In the genomic region with DNA sequence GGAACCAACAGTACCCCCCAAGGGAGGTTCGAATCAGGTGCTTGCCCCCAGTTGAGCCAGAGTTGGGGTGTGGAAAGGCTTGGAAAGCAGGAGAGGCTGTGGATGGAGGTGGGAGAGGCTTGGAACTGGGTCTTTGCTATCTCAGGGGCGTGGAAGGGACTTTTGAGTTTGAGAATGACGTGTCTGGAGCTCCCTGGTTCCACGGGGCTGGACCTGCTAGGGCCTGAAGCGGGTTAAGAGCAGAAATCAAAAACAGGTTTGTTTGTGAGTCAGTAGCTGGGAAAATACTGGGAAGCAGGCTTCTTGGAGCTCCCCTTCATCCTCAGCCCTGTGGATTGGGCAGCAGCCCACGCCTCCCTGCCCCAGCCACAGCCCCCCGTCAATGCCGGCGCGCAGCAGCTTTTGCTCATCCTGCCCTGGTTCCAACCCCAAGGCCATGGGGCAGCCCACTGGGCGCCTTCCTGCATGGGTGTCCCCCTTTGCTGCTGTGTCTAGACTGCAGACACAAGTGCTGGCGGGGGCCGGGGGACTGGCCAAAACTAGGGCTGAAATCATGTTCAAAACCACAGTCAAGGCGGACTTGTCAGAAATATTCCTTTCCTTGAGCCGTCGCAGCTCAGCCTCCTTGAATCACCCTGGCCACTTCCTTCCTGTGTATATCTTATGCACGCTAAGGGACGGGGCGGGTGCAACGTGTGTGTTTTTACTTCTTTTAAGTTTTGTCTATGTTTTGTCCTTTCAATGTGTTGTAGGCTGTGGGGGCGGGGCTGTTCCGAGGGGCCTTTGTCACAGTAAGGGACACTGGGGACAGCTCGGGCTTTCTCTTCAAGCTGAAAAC, we compare ENCODE assay signal across 8 cellular contexts.
A peak's percentile ranks its signal among the peaks of the same experiment; 100 is the strongest.
DNase-seq lines count a peak whose midpoint lies in the region; ATAC-seq and TF ChIP-seq lines count a peak whose summit lies in the region.

No MANE protein-coding gene starts in this region.

- intact Hi-C loops in ovary (cut with DNase I) = loop anchor here in 2 of 4 donors (5.0 to 10.0 kb wide), 2 partner anchors 67 to 110 kb away; partner anchors contain the start of gene KLF13 (in 1 of the 2)

- no peaks in the 10 kb centered on the region for H3K36me3 ChIP-seq in ovary
- no peaks in the 10 kb centered on the region for H3K36me3 ChIP-seq in tibial nerve

- H3K4me3 Mint-ChIP-seq in IgD-negative memory B cell = peak overlapping the region; percentile 63 to 92 (median 80)

- WGBS in ovary, 3 donors = 47 to 53% (median 52%) methylated on average over 23 of the region's 23 CpGs
- WGBS in tibial nerve, 2 donors = 61 to 63% methylated on average over 20 to 23 of the region's 23 CpGs

- TF ChIP-seq EP300 in ovary (IDR thresholded peaks at IDR 0.05) (no peak), tibial nerve (IDR thresholded peaks at IDR 0.05) (no peak)

- no peak overlapping the region for H3K4me3 ChIP-seq in ovary
- H3K4me3 ChIP-seq in tibial nerve = peak overlapping the region in 3 of 4 donors; percentile 19 to 26 (median 22)

- H3K4me1 ChIP-seq in ovary (ENCODE audit: insufficient read depth) (peaks cover 2% of the 10 kb centered on the region), tibial nerve (peaks cover 0 to 33% (median 21%) of the 10 kb centered on the region in 4 donors)

- no peaks in the 10 kb centered on the region for H3K9me3 ChIP-seq in ovary
- no peaks in the 10 kb centered on the region for H3K9me3 ChIP-seq in tibial nerve

- H3K36me3 Mint-ChIP-seq in IgD-negative memory B cell = no peaks in the 10 kb centered on the region

- TF ChIP-seq CTCF in ovary (IDR thresholded peaks at IDR 0.05) (no peak), tibial nerve (IDR thresholded peaks at IDR 0.05) (no peak)

- ATAC-seq in GM21360 (IDR thresholded peaks at IDR 0.05; ENCODE audit: unreplicated experiment) = peak; percentile 22

- no peaks in the 10 kb centered on the region for H3K27me3 Mint-ChIP-seq in IgD-negative memory B cell

- peak overlapping the region; percentile 67 to 94 (median 94) for H3K27ac Mint-ChIP-seq in IgD-negative memory B cell

- H3K4me1 Mint-ChIP-seq in IgD-negative memory B cell = peaks cover 36 to 57% (median 47%) of the 10 kb centered on the region in 3 donors

- no peak for TF ChIP-seq POLR2A in ovary (IDR thresholded peaks at IDR 0.05)
- no peak for TF ChIP-seq POLR2A in tibial nerve (IDR thresholded peaks at IDR 0.05)

- H3K27me3 ChIP-seq in ovary (no peaks in the 10 kb centered on the region), tibial nerve (no peaks in the 10 kb centered on the region)

- no peaks in the 10 kb centered on the region for H3K9me3 Mint-ChIP-seq in IgD-negative memory B cell

- peak overlapping the region in 1 of 2 donors; percentile 36 for H3K27ac ChIP-seq in ovary
- H3K27ac ChIP-seq in tibial nerve = peak overlapping the region; percentile 53 to 80 (median 78)

- DNase-seq in AG20443 (ENCODE audit: low spot score) (peak; percentile 86), ovary (peak in 3 of 5 donors; percentile 33 to 59 (median 39)), tibial nerve (ENCODE audit: low spot score in 2 of 2) (peak in 1 of 2 donors; percentile 60), DMS79 (lab: John Stamatoyannopoulos, UW) (no peak)
- DNase-seq in activated CD4-positive, alpha-beta T cell treated with anti-CD3 and anti-CD28 coated beads, Interleukin-2, amount 50 U/mL, for 4 hours = peak; percentile 79 to 80
- peak; percentile 51 for DNase-seq in effector CD8-positive, alpha-beta T cell (lab: John Stamatoyannopoulos, UW)
